9 cellular contexts compared by ENCODE assay signal in the genomic region with DNA sequence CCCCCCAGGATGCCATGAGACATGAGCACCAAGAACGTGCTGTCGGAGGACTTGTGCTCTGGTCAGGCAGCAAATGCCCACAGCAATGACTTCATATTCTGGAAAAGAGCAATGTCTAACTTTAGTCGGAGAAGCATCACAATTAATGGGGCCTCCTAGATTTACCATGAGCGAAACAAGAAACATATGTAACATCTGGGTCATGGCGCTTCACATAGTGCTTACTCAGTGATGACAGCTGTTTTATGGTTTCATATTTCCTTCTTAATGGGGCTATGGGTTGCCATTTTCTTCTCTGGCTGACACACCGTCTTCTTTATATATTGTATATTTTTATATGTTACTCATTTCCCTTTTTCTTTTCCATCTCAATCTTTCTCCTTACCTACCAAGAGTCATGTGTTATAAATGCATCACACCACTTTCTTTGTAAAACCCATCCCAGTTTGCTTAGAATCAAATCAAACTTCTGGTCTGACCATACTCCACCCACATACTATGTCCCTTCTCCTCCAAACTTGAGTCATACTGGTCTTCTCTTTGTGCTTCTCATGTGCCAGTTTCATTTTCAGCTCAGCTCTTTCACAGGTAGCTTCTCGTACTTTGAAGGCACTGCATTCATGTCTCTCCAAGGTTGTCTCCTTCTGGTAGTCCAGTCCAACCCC. TPM values are rescaled to one million over a fixed set of nuclear protein-coding genes. Genes with fewer than 3 reads are reported as not detected.
DNase-seq lines count a peak whose midpoint lies in the region; ATAC-seq and TF ChIP-seq lines count a peak whose summit lies in the region.
"Had no signal": no experiment of that assay in that cellular context is flagged by ENCODE, and none has a peak within 500 bp of the region (broad histone marks: within the 10 kb centered on the region; RNA-seq: fewer than 3 reads in every experiment).

No MANE protein-coding gene starts in this region.

- H3K27ac Mint-ChIP-seq in CD4-positive, CD25-positive, alpha-beta regulatory T cell = peak overlapping the region in 2 of 3 donors; percentile 26 to 68
- peak overlapping the region; percentile 10 for H3K27ac Mint-ChIP-seq in activated CD8-positive, alpha-beta T cell treated with anti-CD3 and anti-CD28 coated beads, Interleukin-2, amount 10 ng/mL, durations not matched to agents 7 days and 5 days
- H3K27ac Mint-ChIP-seq in progenitor cell of endocrine pancreas = no peak overlapping the region
- no peak overlapping the region for H3K27ac Mint-ChIP-seq in osteocyte (ENCODE audit: unreplicated experiment)

- peaks cover 8% of the 10 kb centered on the region for H3K4me1 ChIP-seq in CD4-positive, CD25-positive, alpha-beta regulatory T cell (ENCODE audit: control insufficient read depth, insufficient read depth, low read length, poor library complexity, severe bottlenecking)

- no peaks in the 10 kb centered on the region for H3K27me3 ChIP-seq in CD4-positive, CD25-positive, alpha-beta regulatory T cell (ENCODE audit: control insufficient read depth, insufficient read depth, low read length)

- H3K27ac ChIP-seq in CD4-positive, CD25-positive, alpha-beta regulatory T cell (ENCODE audit: insufficient read depth, low read length, poor library complexity, severe bottlenecking) = peak overlapping the region; percentile 14
- H3K27ac ChIP-seq: C4-2B had no signal

- CTCF ChIA-PET in activated CD8-positive, alpha-beta T cell treated with anti-CD3 and anti-CD28 coated beads, Interleukin-2, amount 10 ng/mL, durations not matched to agents 7 days and 5 days (lab: Charles Lee) = interaction anchor here (1.0 to 1.4 kb wide), 3 partner anchors 9 to 11 kb away, joined by 3 to 7 read pairs (median 5); partner anchors contain the start of gene CASP12

- DNase-seq in CD4-positive, CD25-positive, alpha-beta regulatory T cell = peak in 1 of 3 donors; percentile 53
- no peak for DNase-seq in activated CD8-positive, alpha-beta T cell treated with anti-CD3 and anti-CD28 coated beads, Interleukin-2, amount 10 ng/mL, durations not matched to agents 7 days and 5 days
- DNase-seq in progenitor cell of endocrine pancreas (ENCODE audit: low spot score, unreplicated experiment) (no peak), D341Med (ENCODE audit: low spot score) (no peak), osteocyte (ENCODE audit: extremely low spot score, unreplicated experiment) (no peak), NCI-H748 treated with DMSO at 0.1 percent for 48 hours (lab: John Stamatoyannopoulos, UW) (no peak)

- POLR2A ChIA-PET in activated CD8-positive, alpha-beta T cell treated with anti-CD3 and anti-CD28 coated beads, Interleukin-2, amount 10 ng/mL, durations not matched to agents 7 days and 5 days (lab: Charles Lee) = interaction anchor here (0.7 kb wide), 1 partner anchor 37 kb away, joined by 3 read pairs; no protein-coding TSS in a partner anchor

- H3K27me3 Mint-ChIP-seq in CD4-positive, CD25-positive, alpha-beta regulatory T cell = no peaks in the 10 kb centered on the region
- no peaks in the 10 kb centered on the region for H3K27me3 Mint-ChIP-seq in activated CD8-positive, alpha-beta T cell treated with anti-CD3 and anti-CD28 coated beads, Interleukin-2, amount 10 ng/mL, durations not matched to agents 7 days and 5 days (ENCODE audit: low read depth)
- H3K27me3 Mint-ChIP-seq in progenitor cell of endocrine pancreas (no peaks in the 10 kb centered on the region), osteocyte (ENCODE audit: unreplicated experiment) (no peaks in the 10 kb centered on the region)

- no peak for TF ChIP-seq CTCF in progenitor cell of endocrine pancreas (IDR thresholded peaks at IDR 0.05; ENCODE audit: unreplicated experiment)
- no peak for TF ChIP-seq CTCF in osteocyte (IDR thresholded peaks at IDR 0.05)

- H3K4me3 Mint-ChIP-seq in CD4-positive, CD25-positive, alpha-beta regulatory T cell = peak overlapping the region in 3 of 4 donors; percentile 5 to 77 (median 30)
- H3K4me3 Mint-ChIP-seq in activated CD8-positive, alpha-beta T cell treated with anti-CD3 and anti-CD28 coated beads, Interleukin-2, amount 10 ng/mL, durations not matched to agents 7 days and 5 days = no peak overlapping the region
- H3K4me3 Mint-ChIP-seq in progenitor cell of endocrine pancreas (ENCODE audit: low read depth) (no peak overlapping the region), osteocyte (ENCODE audit: unreplicated experiment) (no peak overlapping the region)

- no peaks in the 10 kb centered on the region for H3K9me3 ChIP-seq in CD4-positive, CD25-positive, alpha-beta regulatory T cell (ENCODE audit: control insufficient read depth in 2 of 2, low read length in 2 of 2)

- H3K9me3 Mint-ChIP-seq in CD4-positive, CD25-positive, alpha-beta regulatory T cell = peaks cover 0 to 1% (median 0%) of the 10 kb centered on the region in 7 donors
- H3K9me3 Mint-ChIP-seq in activated CD8-positive, alpha-beta T cell treated with anti-CD3 and anti-CD28 coated beads, Interleukin-2, amount 10 ng/mL, durations not matched to agents 7 days and 5 days (ENCODE audit: insufficient read depth) = no peaks in the 10 kb centered on the region
- no peaks in the 10 kb centered on the region for H3K9me3 Mint-ChIP-seq in progenitor cell of endocrine pancreas (ENCODE audit: low read depth)
- H3K9me3 Mint-ChIP-seq in osteocyte (ENCODE audit: unreplicated experiment) = peaks cover 6% of the 10 kb centered on the region

- peaks cover 15 to 37% (median 17%) of the 10 kb centered on the region in 4 donors for H3K4me1 Mint-ChIP-seq in CD4-positive, CD25-positive, alpha-beta regulatory T cell
- peaks cover 13% of the 10 kb centered on the region for H3K4me1 Mint-ChIP-seq in activated CD8-positive, alpha-beta T cell treated with anti-CD3 and anti-CD28 coated beads, Interleukin-2, amount 10 ng/mL, durations not matched to agents 7 days and 5 days (ENCODE audit: low read depth)
- H3K4me1 Mint-ChIP-seq in progenitor cell of endocrine pancreas (ENCODE audit: low read depth) (peaks cover 2% of the 10 kb centered on the region), osteocyte (ENCODE audit: unreplicated experiment) (no peaks in the 10 kb centered on the region)

- H3K36me3 ChIP-seq in CD4-positive, CD25-positive, alpha-beta regulatory T cell (ENCODE audit: control insufficient read depth, insufficient read depth, low read length) = peaks cover 6% of the 10 kb centered on the region

- H3K4me3 ChIP-seq in CD4-positive, CD25-positive, alpha-beta regulatory T cell (ENCODE audit: low read depth, low read length) = peak overlapping the region; percentile 35

- H3K36me3 Mint-ChIP-seq in CD4-positive, CD25-positive, alpha-beta regulatory T cell = peaks cover 37% of the 10 kb centered on the region
- H3K36me3 Mint-ChIP-seq in activated CD8-positive, alpha-beta T cell treated with anti-CD3 and anti-CD28 coated beads, Interleukin-2, amount 10 ng/mL, durations not matched to agents 7 days and 5 days (ENCODE audit: low read depth) = peaks cover 30% of the 10 kb centered on the region
- H3K36me3 Mint-ChIP-seq in progenitor cell of endocrine pancreas (ENCODE audit: insufficient read depth) (no peaks in the 10 kb centered on the region), osteocyte (ENCODE audit: unreplicated experiment) (peaks cover 2% of the 10 kb centered on the region)

- peak; percentile 37 to 86 for ATAC-seq in CD4-positive, CD25-positive, alpha-beta regulatory T cell (ENCODE audit: low read depth in 2 of 2)
- peak; percentile 95 for ATAC-seq in GM19035 (IDR thresholded peaks at IDR 0.05; ENCODE audit: unreplicated experiment)
- ATAC-seq in HG02870 (IDR thresholded peaks at IDR 0.05; ENCODE audit: unreplicated experiment) = peak; percentile 79
- no peak for ATAC-seq in activated CD8-positive, alpha-beta T cell treated with anti-CD3 and anti-CD28 coated beads, Interleukin-2, amount 10 ng/mL, durations not matched to agents 7 days and 5 days

RNA-seq across cellular contexts. Expression of gene CASP12, which starts 9.4 kb away (rescaled TPM):
- total RNA-seq in CD4-positive, CD25-positive, alpha-beta regulatory T cell = 0.72 TPM
- under 1 TPM in 3 of 4 donors, not detected in 1; 0.37 to 0.77 (median 0.49) TPM for polyA plus RNA-seq in CD4-positive, CD25-positive, alpha-beta regulatory T cell
- not detected for total RNA-seq in activated CD8-positive, alpha-beta T cell treated with anti-CD3 and anti-CD28 coated beads, Interleukin-2, amount 10 ng/mL, durations not matched to agents 7 days and 5 days
- total RNA-seq in progenitor cell of endocrine pancreas = not detected in 2 replicates
- total RNA-seq in osteocyte = 0.24 and 0.78 TPM in 2 replicates

Comparison
In these comparisons a context has a peak if more than half of its experiments do, and no peak if none do; other contexts are left out.
1. H3K27ac Mint-ChIP-seq: peak in CD4-positive, CD25-positive, alpha-beta regulatory T cell (2 of 3) and activated CD8-positive, alpha-beta T cell treated with anti-CD3 and anti-CD28 coated beads, Interleukin-2, amount 10 ng/mL, durations not matched to agents 7 days and 5 days (single experiment); none in progenitor cell of endocrine pancreas (single experiment) and osteocyte (single experiment).
2. H3K4me3 Mint-ChIP-seq: peak in CD4-positive, CD25-positive, alpha-beta regulatory T cell (3 of 4); none in activated CD8-positive, alpha-beta T cell treated with anti-CD3 and anti-CD28 coated beads, Interleukin-2, amount 10 ng/mL, durations not matched to agents 7 days and 5 days (single experiment), progenitor cell of endocrine pancreas (single experiment) and osteocyte (single experiment).